In the genomic region with DNA sequence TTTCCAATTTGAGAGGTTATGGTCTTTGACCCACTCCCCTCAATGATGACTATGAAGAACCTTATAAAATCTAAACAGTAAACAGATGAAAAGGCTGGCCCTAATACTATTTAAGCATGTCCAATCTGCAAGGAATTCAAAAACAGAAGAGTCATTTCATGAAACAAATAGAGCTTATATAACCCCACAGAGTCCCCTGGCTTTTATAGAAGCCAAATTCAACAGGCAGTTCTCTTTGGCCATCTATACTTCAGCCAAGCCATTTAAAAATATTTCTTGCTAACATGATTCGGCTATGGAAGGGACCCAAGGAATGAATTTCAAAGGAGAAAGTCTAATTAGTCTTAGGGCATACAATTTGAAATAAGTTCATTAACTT, we compare ENCODE assay signal across 20 cellular contexts. TPM values are rescaled to one million over a fixed set of nuclear protein-coding genes. Genes with fewer than 3 reads are reported as not detected.
A peak's percentile ranks its signal among the peaks of the same experiment; 100 is the strongest.
DNase-seq lines count a peak whose midpoint lies in the region; ATAC-seq, FAIRE-seq and TF ChIP-seq lines count a peak whose summit lies in the region.
"Had no signal": no experiment of that assay in that cellular context is flagged by ENCODE, and none has a peak within 500 bp of the region (broad histone marks: within the 10 kb centered on the region; RNA-seq: fewer than 3 reads in every experiment).

No MANE protein-coding gene starts in this region.

- H3K9ac ChIP-seq in SK-N-MC (ENCODE audit: insufficient read length) = no peak overlapping the region
- H3K9ac ChIP-seq: BLaER1, KMS-11 had no signal

- 41 to 92% methylated on average over 1 of the region's 1 CpG for WGBS in esophagus squamous epithelium, 2 donors
- 70 to 100% (median 95%) methylated on average over 1 of the region's 1 CpG for WGBS in small intestine, 3 donors

- H3K9me3 ChIP-seq in SK-N-MC (ENCODE audit: low read depth, low read length) (peaks cover 6% of the 10 kb centered on the region; the same call in 1 of the 2 replicates), esophagus squamous epithelium (no peaks in the 10 kb centered on the region), muscle layer of duodenum (ENCODE audit: control insufficient read depth in 1 of 2, low read length in 2 of 2) (no peaks in the 10 kb centered on the region), thoracic aorta (no peaks in the 10 kb centered on the region), small intestine (ENCODE audit: control insufficient read depth, low read depth) (no peaks in the 10 kb centered on the region)

- intact Hi-C loops in esophagus squamous epithelium (cut with DNase I) = no loop called here

- no peak for FAIRE-seq in small intestine (lab: Jason Lieb, UNC)
- FAIRE-seq: urothelium cell line had no signal

- H3K27ac ChIP-seq in SK-N-MC (peak overlapping the region; percentile 86), esophagus squamous epithelium (peak overlapping the region in 3 of 4 donors; percentile 51 to 61 (median 57)), muscle layer of duodenum (ENCODE audit: low read length) (peak overlapping the region; percentile 42), thoracic aorta (peak overlapping the region; percentile 98 to 100), small intestine (ENCODE audit: low read depth in 1 of 2, low read length in 1 of 2) (no peak overlapping the region)
- H3K27ac ChIP-seq: BLaER1, KMS-11 had no signal

- H3K4me1 ChIP-seq in esophagus squamous epithelium = peaks cover 0 to 89% (median 5%) of the 10 kb centered on the region in 3 donors
- H3K4me1 ChIP-seq in muscle layer of duodenum (ENCODE audit: control insufficient read depth in 1 of 2, insufficient read depth in 2 of 2, low read length in 2 of 2) = peaks cover 19 to 61% of the 10 kb centered on the region in 2 donors
- H3K4me1 ChIP-seq in thoracic aorta (ENCODE audit: control insufficient read depth in 1 of 2, low read depth in 2 of 2) = peaks cover 86 to 100% of the 10 kb centered on the region in 2 donors
- H3K4me1 ChIP-seq in small intestine (ENCODE audit: control insufficient read depth in 2 of 2, insufficient read depth in 1 of 2, low read depth in 1 of 2, low read length in 1 of 2) = peaks cover 0 to 3% of the 10 kb centered on the region in 2 donors

- no peak for TF ChIP-seq POLR2A in esophagus squamous epithelium (IDR thresholded peaks at IDR 0.05)

- DNase-seq in SK-N-MC (ENCODE audit: low read depth, low spot score) = no peak
- no peak for DNase-seq in esophagus squamous epithelium (lab: John Stamatoyannopoulos, UW)
- no peak for DNase-seq in thoracic aorta (ENCODE audit: low spot score)
- no peak for DNase-seq in small intestine
- DNase-seq in GM20000 (ENCODE audit: low spot score) = no peak
- no peak for DNase-seq in hepatic stellate cell (ENCODE audit: low spot score)
- DNase-seq: activated CD8-positive, alpha-beta memory T cell treated with anti-CD3 and anti-CD28 coated beads, Interleukin-2, amount 10 ng/mL, durations not matched to agents 7 days and 5 days; activated naive CD4-positive, alpha-beta T cell treated with anti-CD3 and anti-CD28 coated beads for 36 hours; cerebellar nuclear complex; DMS79; mesendoderm; NCI-H2227 treated with DMSO at 0.1 percent for 48 hours; posterior cingulate gyrus; stimulated activated CD4-positive, alpha-beta T cell treated with anti-CD3 and anti-CD28 coated beads, Interleukin-2, amount 100 ng/mL, for 24 hours; stimulated activated CD8-positive, alpha-beta memory T cell treated with anti-CD3 and anti-CD28 coated beads, Interleukin-4, amount 100 ng/mL, for 48 hours had no signal

- H3K27me3 ChIP-seq in esophagus squamous epithelium (no peaks in the 10 kb centered on the region), muscle layer of duodenum (ENCODE audit: low read depth, low read length) (no peaks in the 10 kb centered on the region), thoracic aorta (replicated peaks; ENCODE audit: insufficient read depth) (no peaks in the 10 kb centered on the region), small intestine (ENCODE audit: control insufficient read depth in 2 of 2, insufficient read depth in 2 of 2, low read length in 2 of 2) (no peaks in the 10 kb centered on the region)
- H3K27me3 ChIP-seq: BLaER1 had no signal

- H3K4me3 ChIP-seq in SK-N-MC = peak overlapping the region; percentile 34
- no peak overlapping the region for H3K4me3 ChIP-seq in esophagus squamous epithelium
- H3K4me3 ChIP-seq in muscle layer of duodenum (ENCODE audit: low read depth in 1 of 2, low read length in 2 of 2) = no peak overlapping the region
- H3K4me3 ChIP-seq in thoracic aorta = no peak overlapping the region
- no peak overlapping the region for H3K4me3 ChIP-seq in small intestine (ENCODE audit: low read depth in 1 of 2, low read length in 2 of 2)
- H3K4me3 ChIP-seq: BLaER1 had no signal

- ATAC-seq in thoracic aorta (ENCODE audit: insufficient number of reproducible peaks, low FRiP score, low read depth) = no peak
- no peak for ATAC-seq in GM19328 (IDR thresholded peaks at IDR 0.05; ENCODE audit: unreplicated experiment)
- ATAC-seq: activated CD8-positive, alpha-beta memory T cell treated with anti-CD3 and anti-CD28 coated beads, Interleukin-2, amount 10 ng/mL, durations not matched to agents 7 days and 5 days had no signal

- H3K36me3 ChIP-seq in SK-N-MC (ENCODE audit: insufficient read depth, low read length) = peaks cover 10% of the 10 kb centered on the region
- peaks cover 0 to 6% (median 0%) of the 10 kb centered on the region in 3 donors for H3K36me3 ChIP-seq in esophagus squamous epithelium
- peaks cover 0 to 4% of the 10 kb centered on the region in 2 donors for H3K36me3 ChIP-seq in muscle layer of duodenum (ENCODE audit: control insufficient read depth in 1 of 2, insufficient read depth in 2 of 2, low read length in 2 of 2)
- no peaks in the 10 kb centered on the region for H3K36me3 ChIP-seq in thoracic aorta
- H3K36me3 ChIP-seq in small intestine (ENCODE audit: control insufficient read depth in 2 of 2, insufficient read depth in 2 of 2, low read length in 2 of 2) = no peaks in the 10 kb centered on the region

- no peak for TF ChIP-seq CTCF in esophagus squamous epithelium (IDR thresholded peaks at IDR 0.05)
- TF ChIP-seq CTCF in thoracic aorta (IDR thresholded peaks at IDR 0.05) = no peak
- TF ChIP-seq CTCF in GM20000 (IDR thresholded peaks at IDR 0.05; ENCODE audit: extremely low read depth, missing control alignments) = no peak

RNA-seq across cellular contexts. Expression of gene SPOP, which starts 43.4 kb away (rescaled TPM):
- 10 to 100 TPM; 18.1 to 67.5 (median 36.5) TPM for total RNA-seq in esophagus squamous epithelium
- 100 to 1,000 TPM in 1 of 2 donors, 10 to 100 TPM in 1; 97.7 to 123 TPM for total RNA-seq in thoracic aorta
- polyA plus RNA-seq in small intestine = 10 to 100 TPM; 35.7 to 40.3 (median 37.8) TPM

RNA-seq across cellular contexts. Expression of gene NXPH3, which starts 58.8 kb away (rescaled TPM):
- total RNA-seq in esophagus squamous epithelium (1 to 10 TPM in 2 of 4 donors, under 1 TPM in 2; 0.53 to 3.8 (median 1.5) TPM), thoracic aorta (100 to 1,000 TPM in 1 of 2 donors, 10 to 100 TPM in 1; 61.7 to 131 TPM)
- polyA plus RNA-seq in small intestine = 1 to 10 TPM in 1 of 3 donors, not detected in 2; 2.3 TPM

Comparison
In these comparisons a context has a peak if more than half of its experiments do, and no peak if none do; other contexts are left out.
1. H3K27ac ChIP-seq: peak in SK-N-MC (single experiment), esophagus squamous epithelium (3 of 4), muscle layer of duodenum (single experiment) and thoracic aorta (2 of 2); none in small intestine (0 of 2).
2. RNA of gene NXPH3, which starts 58.8 kb away (total RNA-seq): 61.7 to 131 TPM in thoracic aorta; 0.53 to 3.8 TPM in esophagus squamous epithelium; every median in the first group is over 10 times any median in the second.